Comparison of ENCODE assay signal across 11 cellular contexts in the genomic region with DNA sequence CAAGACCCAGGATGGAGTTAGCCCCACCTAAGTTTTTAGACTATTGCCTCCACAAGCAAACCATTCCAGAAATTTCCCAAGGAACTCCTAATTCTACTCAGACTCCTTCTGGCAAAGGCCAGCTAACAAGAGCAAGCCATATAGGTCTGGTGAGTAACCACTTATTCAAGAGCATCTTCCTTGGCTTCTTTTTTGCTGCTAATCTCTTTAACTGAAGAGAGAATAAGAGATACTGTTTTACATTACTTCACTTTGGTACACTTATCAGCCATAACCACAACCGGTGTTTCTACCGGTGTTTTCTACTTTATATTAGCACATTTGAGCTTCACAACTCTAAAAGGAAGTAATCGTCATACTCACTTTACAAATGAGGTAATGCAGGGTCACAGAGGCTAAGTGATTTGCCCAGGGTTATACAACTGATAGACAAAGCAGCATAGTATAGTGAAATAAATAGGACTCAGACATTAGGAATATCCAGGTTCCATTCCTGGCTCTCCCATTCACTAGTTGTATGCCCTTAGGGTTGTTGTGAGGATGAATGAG. TPM values are rescaled to one million over a fixed set of nuclear protein-coding genes. Genes with fewer than 3 reads are reported as not detected.
DNase-seq lines count a peak whose midpoint lies in the region; ATAC-seq and TF ChIP-seq lines count a peak whose summit lies in the region.
"Had no signal": no experiment of that assay in that cellular context is flagged by ENCODE, and none has a peak within 500 bp of the region (broad histone marks: within the 10 kb centered on the region; RNA-seq: fewer than 3 reads in every experiment).

No MANE protein-coding gene starts in this region.

- no peaks in the 10 kb centered on the region for H3K9me3 Mint-ChIP-seq in activated CD8-positive, alpha-beta memory T cell treated with anti-CD3 and anti-CD28 coated beads, Interleukin-2, amount 10 ng/mL, durations not matched to agents 7 days and 5 days (ENCODE audit: low read depth)
- no peaks in the 10 kb centered on the region for H3K9me3 Mint-ChIP-seq in activated CD4-positive, alpha-beta memory T cell treated with anti-CD3 and anti-CD28 coated beads for 36 hours

- peak overlapping the region; percentile 69 for H3K27ac Mint-ChIP-seq in activated CD8-positive, alpha-beta memory T cell treated with anti-CD3 and anti-CD28 coated beads, Interleukin-2, amount 10 ng/mL, durations not matched to agents 7 days and 5 days
- H3K27ac Mint-ChIP-seq in activated CD4-positive, alpha-beta memory T cell treated with anti-CD3 and anti-CD28 coated beads for 36 hours: peak overlapping the region; percentile 13

- DNase-seq in activated CD8-positive, alpha-beta memory T cell treated with anti-CD3 and anti-CD28 coated beads, Interleukin-2, amount 10 ng/mL, durations not matched to agents 7 days and 5 days: no peak
- no peak for DNase-seq in activated CD8-positive, alpha-beta memory T cell treated with anti-CD3 and anti-CD28 coated beads, Interleukin-2, amount 50 U/mL, for 48 hours
- DNase-seq in activated CD4-positive, alpha-beta memory T cell treated with anti-CD3 and anti-CD28 coated beads for 36 hours: no peak
- DNase-seq in hepatic stellate cell (ENCODE audit: low spot score) (peak; percentile 9), tibial nerve (ENCODE audit: low spot score in 2 of 2) (no peak), NK-92 (lab: John Stamatoyannopoulos, UW; ENCODE audit: unreplicated experiment) (no peak), thyroid gland (no peak)
- DNase-seq: aorta; NCI-H748 treated with DMSO at 0.1 percent for 48 hours; stimulated activated CD4-positive, alpha-beta T cell treated with anti-CD3 and anti-CD28 coated beads, Interleukin-15, amount 100 ng/mL, for 24 hours had no signal

- peaks cover 8% of the 10 kb centered on the region for H3K36me3 Mint-ChIP-seq in activated CD8-positive, alpha-beta memory T cell treated with anti-CD3 and anti-CD28 coated beads, Interleukin-2, amount 10 ng/mL, durations not matched to agents 7 days and 5 days
- peaks cover 5% of the 10 kb centered on the region for H3K36me3 Mint-ChIP-seq in activated CD4-positive, alpha-beta memory T cell treated with anti-CD3 and anti-CD28 coated beads for 36 hours

- TF ChIP-seq CTCF in tibial nerve (IDR thresholded peaks at IDR 0.05) (no peak), thyroid gland (IDR thresholded peaks at IDR 0.05) (no peak)

- H3K4me1 Mint-ChIP-seq in activated CD8-positive, alpha-beta memory T cell treated with anti-CD3 and anti-CD28 coated beads, Interleukin-2, amount 10 ng/mL, durations not matched to agents 7 days and 5 days: peaks cover 36% of the 10 kb centered on the region
- peaks cover 39% of the 10 kb centered on the region for H3K4me1 Mint-ChIP-seq in activated CD4-positive, alpha-beta memory T cell treated with anti-CD3 and anti-CD28 coated beads for 36 hours (ENCODE audit: low read depth)

- WGBS in tibial nerve, 2 donors: 48 to 49% methylated on average over 3 of the region's 3 CpGs
- 61 to 85% methylated on average over 3 of the region's 3 CpGs for WGBS in thyroid gland, 2 donors

- no peaks in the 10 kb centered on the region for H3K27me3 Mint-ChIP-seq in activated CD8-positive, alpha-beta memory T cell treated with anti-CD3 and anti-CD28 coated beads, Interleukin-2, amount 10 ng/mL, durations not matched to agents 7 days and 5 days
- H3K27me3 Mint-ChIP-seq in activated CD4-positive, alpha-beta memory T cell treated with anti-CD3 and anti-CD28 coated beads for 36 hours: no peaks in the 10 kb centered on the region

- peaks cover 0 to 28% (median 19%) of the 10 kb centered on the region in 4 donors for H3K4me1 ChIP-seq in tibial nerve
- peaks cover 14 to 16% of the 10 kb centered on the region in 2 donors for H3K4me1 ChIP-seq in thyroid gland

- H3K27ac ChIP-seq in tibial nerve: peak overlapping the region in 3 of 4 donors; percentile 27 to 68 (median 30)
- H3K27ac ChIP-seq in thyroid gland: no peak overlapping the region

- H3K27me3 ChIP-seq in tibial nerve (no peaks in the 10 kb centered on the region), thyroid gland (no peaks in the 10 kb centered on the region)

- no peak overlapping the region for H3K4me3 Mint-ChIP-seq in activated CD8-positive, alpha-beta memory T cell treated with anti-CD3 and anti-CD28 coated beads, Interleukin-2, amount 10 ng/mL, durations not matched to agents 7 days and 5 days
- H3K4me3 Mint-ChIP-seq in activated CD4-positive, alpha-beta memory T cell treated with anti-CD3 and anti-CD28 coated beads for 36 hours: no peak overlapping the region

- intact Hi-C loops in activated CD4-positive, alpha-beta memory T cell treated with anti-CD3 and anti-CD28 coated beads for 36 hours (cut with micrococcal nuclease): no loop called here
- intact Hi-C loops in thyroid gland (cut with DNase I): no loop called here

- ATAC-seq in activated CD8-positive, alpha-beta memory T cell treated with anti-CD3 and anti-CD28 coated beads, Interleukin-2, amount 10 ng/mL, durations not matched to agents 7 days and 5 days: no peak
- no peak for ATAC-seq in HG02885 (IDR thresholded peaks at IDR 0.05; ENCODE audit: poor library complexity, unreplicated experiment)

- no peak for TF ChIP-seq POLR2A in tibial nerve (IDR thresholded peaks at IDR 0.05)
- TF ChIP-seq POLR2A in thyroid gland (IDR thresholded peaks at IDR 0.05): no peak

- TF ChIP-seq EP300 in tibial nerve (IDR thresholded peaks at IDR 0.05): no peak

- CTCF ChIA-PET in activated CD8-positive, alpha-beta memory T cell treated with anti-CD3 and anti-CD28 coated beads, Interleukin-2, amount 10 ng/mL, durations not matched to agents 7 days and 5 days (lab: Charles Lee): interaction anchor here (0.8 to 1.4 kb wide), 2 partner anchors 14 to 15 kb away, joined by 3 to 4 read pairs; no protein-coding TSS in a partner anchor
- CTCF ChIA-PET in activated CD4-positive, alpha-beta memory T cell treated with anti-CD3 and anti-CD28 coated beads for 36 hours (lab: Charles Lee): interaction anchor here (0.6 to 1.2 kb wide), 3 partner anchors 15 to 246 kb away, joined by 3 to 6 read pairs (median 4); no protein-coding TSS in a partner anchor

- no peaks in the 10 kb centered on the region for H3K36me3 ChIP-seq in tibial nerve
- no peaks in the 10 kb centered on the region for H3K36me3 ChIP-seq in thyroid gland

- POLR2A ChIA-PET in activated CD4-positive, alpha-beta memory T cell treated with anti-CD3 and anti-CD28 coated beads for 36 hours (lab: Charles Lee): no interaction called here

- no peaks in the 10 kb centered on the region for H3K9me3 ChIP-seq in tibial nerve
- H3K9me3 ChIP-seq in thyroid gland: no peaks in the 10 kb centered on the region

- no peak overlapping the region for H3K4me3 ChIP-seq in tibial nerve
- H3K4me3 ChIP-seq in thyroid gland (replicated peaks in 1 of 3): no peak overlapping the region

RNA-seq across cellular contexts. Expression of gene EPS15, which starts 1.7 kb away (rescaled TPM):
- total RNA-seq in activated CD8-positive, alpha-beta memory T cell treated with anti-CD3 and anti-CD28 coated beads, Interleukin-2, amount 10 ng/mL, durations not matched to agents 7 days and 5 days: 10 to 100 TPM; 71.6 to 80.0 TPM
- total RNA-seq in activated CD4-positive, alpha-beta memory T cell treated with anti-CD3 and anti-CD28 coated beads for 36 hours: 10 to 100 TPM; 69.5 to 69.6 TPM
- total RNA-seq in tibial nerve (100 to 1,000 TPM in 3 of 4 donors, 10 to 100 TPM in 1; 94.8 to 133 (median 125) TPM), thyroid gland (100 to 1,000 TPM in 3 of 4 donors, 10 to 100 TPM in 1; 88.0 to 128 (median 102) TPM)

Comparison
In these comparisons a context has a peak if more than half of its experiments do, and no peak if none do; other contexts are left out.
1. H3K27ac ChIP-seq: peak in tibial nerve (3 of 4); none in thyroid gland (0 of 3).